ENCODE assay signal across 1 cellular context in the genomic region with DNA sequence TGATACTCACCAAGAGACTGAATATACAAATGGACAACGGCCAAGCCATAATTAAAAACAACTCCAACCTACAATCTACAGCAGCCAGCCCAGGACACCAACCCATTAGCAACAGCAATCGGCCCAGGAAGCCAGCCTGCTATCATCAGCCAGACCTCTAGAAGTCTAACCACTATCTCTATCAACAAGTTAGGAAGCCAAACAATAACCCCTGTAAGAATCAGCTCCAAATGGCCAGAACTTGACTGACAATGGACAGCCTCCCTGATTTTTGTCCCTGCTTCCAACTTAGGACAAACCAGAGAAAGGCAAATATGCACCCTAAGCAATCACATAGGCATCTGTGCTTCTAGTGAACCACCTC.
TF ChIP-seq lines count a peak whose summit lies in the region.

No MANE protein-coding gene starts in this region.

TF ChIP-seq in K562, 482 proteins besides CTCF, POLR2A, EP300 and RAD21 (continued from another document and continues in another):
- TF ChIP-seq, protein P1, sequence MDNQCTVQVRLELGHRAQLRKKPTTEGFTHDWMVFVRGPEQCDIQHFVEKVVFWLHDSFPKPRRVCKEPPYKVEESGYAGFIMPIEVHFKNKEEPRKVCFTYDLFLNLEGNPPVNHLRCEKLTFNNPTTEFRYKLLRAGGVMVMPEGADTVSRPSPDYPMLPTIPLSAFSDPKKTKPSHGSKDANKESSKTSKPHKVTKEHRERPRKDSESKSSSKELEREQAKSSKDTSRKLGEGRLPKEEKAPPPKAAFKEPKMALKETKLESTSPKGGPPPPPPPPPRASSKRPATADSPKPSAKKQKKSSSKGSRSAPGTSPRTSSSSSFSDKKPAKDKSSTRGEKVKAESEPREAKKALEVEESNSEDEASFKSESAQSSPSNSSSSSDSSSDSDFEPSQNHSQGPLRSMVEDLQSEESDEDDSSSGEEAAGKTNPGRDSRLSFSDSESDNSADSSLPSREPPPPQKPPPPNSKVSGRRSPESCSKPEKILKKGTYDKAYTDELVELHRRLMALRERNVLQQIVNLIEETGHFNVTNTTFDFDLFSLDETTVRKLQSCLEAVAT (IDR thresholded peaks at IDR 0.05) = peak; percentile 15 to 44; a peak in 1 of 4 replicates
- no peak for TF ChIP-seq NR4A1 (CRISPR knock-in tag; IDR thresholded peaks at IDR 0.05)
- peak; percentile 65; the same call in 1 of the 2 replicates for TF ChIP-seq NR4A1 (tag; IDR thresholded peaks at IDR 0.05)
- no peak for TF ChIP-seq AFF1 (IDR thresholded peaks at IDR 0.05; ENCODE audit: low read depth in 1 of 2, partially characterized antibody in 2 of 2)
- no peak for TF ChIP-seq ZC3H8 (IDR thresholded peaks at IDR 0.05)
- peak; percentile 90 for TF ChIP-seq POLR2AphosphoS5 (IDR thresholded peaks at IDR 0.05; ENCODE audit: control insufficient read depth, insufficient read depth, low read depth, low read length)
- peak; percentile 82 for TF ChIP-seq ZEB2 (IDR thresholded peaks at IDR 0.05)
- TF ChIP-seq HSF4 (CRISPR knock-in tag; IDR thresholded peaks at IDR 0.05; ENCODE audit: borderline replicate concordance) = peak; percentile 54; the same call in 1 of the 2 replicates
- TF ChIP-seq RBM17 (IDR thresholded peaks at IDR 0.05; ENCODE audit: borderline replicate concordance, low read depth, low read length) = no peak
- TF ChIP-seq ZNF445 (CRISPR knock-in tag; IDR thresholded peaks at IDR 0.05; ENCODE audit: low read depth) = peak; percentile 7; the same call in 1 of the 2 replicates
- no peak for TF ChIP-seq NEUROD1 (IDR thresholded peaks at IDR 0.05; ENCODE audit: borderline replicate concordance, low read depth, low read length, partially characterized antibody)
- no peak for TF ChIP-seq KDM1A (IDR thresholded peaks at IDR 0.05)
- no peak; a peak in 1 of 4 replicates for TF ChIP-seq FOXA3 (CRISPR knock-in tag; conservative IDR thresholded peaks at IDR 0.05 in 1 of 2, IDR thresholded peaks at IDR 0.05 in 1 of 2)
- TF ChIP-seq, protein P2, sequence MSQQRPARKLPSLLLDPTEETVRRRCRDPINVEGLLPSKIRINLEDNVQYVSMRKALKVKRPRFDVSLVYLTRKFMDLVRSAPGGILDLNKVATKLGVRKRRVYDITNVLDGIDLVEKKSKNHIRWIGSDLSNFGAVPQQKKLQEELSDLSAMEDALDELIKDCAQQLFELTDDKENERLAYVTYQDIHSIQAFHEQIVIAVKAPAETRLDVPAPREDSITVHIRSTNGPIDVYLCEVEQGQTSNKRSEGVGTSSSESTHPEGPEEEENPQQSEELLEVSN (IDR thresholded peaks at IDR 0.05; ENCODE audit: borderline replicate concordance in 1 of 2, extremely low read depth in 1 of 2, insufficient read depth in 1 of 2, insufficient read length in 1 of 2, low read depth in 1 of 2, low read length in 1 of 2, poor library complexity in 1 of 2, severe bottlenecking in 1 of 2) = no peak
- no peak for TF ChIP-seq NCOA2 (IDR thresholded peaks at IDR 0.05; ENCODE audit: partially characterized antibody in 2 of 2)
- TF ChIP-seq MTA2 (IDR thresholded peaks at IDR 0.05; ENCODE audit: low read depth) = peak; percentile 77; the same call in 1 of the 2 replicates
- 0 out of 2 replicates have a peak, but pooled peaks have one; percentile 8 for TF ChIP-seq CTBP1 (IDR thresholded peaks at IDR 0.05; ENCODE audit: borderline replicate concordance)
- no peak for TF ChIP-seq THRAP3 (IDR thresholded peaks at IDR 0.05; ENCODE audit: borderline replicate concordance)
- TF ChIP-seq TCF3 (CRISPR knock-in tag; IDR thresholded peaks at IDR 0.05) = peak; percentile 78
- TF ChIP-seq SMC3 (conservative IDR thresholded peaks at IDR 0.05; ENCODE audit: insufficient read depth, low read depth, low read length) = 0 out of 2 replicates have a peak, but pooled peaks have one; percentile 16
- no peak for TF ChIP-seq UBTF (IDR thresholded peaks at IDR 0.05; ENCODE audit: borderline replicate concordance in 1 of 2, low read depth in 2 of 2, low read length in 2 of 2)
- TF ChIP-seq, protein P3, sequence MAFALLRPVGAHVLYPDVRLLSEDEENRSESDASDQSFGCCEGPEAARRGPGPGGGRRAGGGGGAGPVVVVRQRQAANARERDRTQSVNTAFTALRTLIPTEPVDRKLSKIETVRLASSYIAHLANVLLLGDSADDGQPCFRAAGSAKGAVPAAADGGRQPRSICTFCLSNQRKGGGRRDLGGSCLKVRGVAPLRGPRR (CRISPR knock-in tag; IDR thresholded peaks at IDR 0.05) = no peak
- peak; percentile 70; the same call in 1 of the 2 replicates for TF ChIP-seq HDAC8 (tag; IDR thresholded peaks at IDR 0.05)
- TF ChIP-seq CBFA2T2 (conservative IDR thresholded peaks at IDR 0.05) = peak; percentile 94
- TF ChIP-seq NFIC (IDR thresholded peaks at IDR 0.05) = peak; percentile 62
- TF ChIP-seq, protein P4, sequence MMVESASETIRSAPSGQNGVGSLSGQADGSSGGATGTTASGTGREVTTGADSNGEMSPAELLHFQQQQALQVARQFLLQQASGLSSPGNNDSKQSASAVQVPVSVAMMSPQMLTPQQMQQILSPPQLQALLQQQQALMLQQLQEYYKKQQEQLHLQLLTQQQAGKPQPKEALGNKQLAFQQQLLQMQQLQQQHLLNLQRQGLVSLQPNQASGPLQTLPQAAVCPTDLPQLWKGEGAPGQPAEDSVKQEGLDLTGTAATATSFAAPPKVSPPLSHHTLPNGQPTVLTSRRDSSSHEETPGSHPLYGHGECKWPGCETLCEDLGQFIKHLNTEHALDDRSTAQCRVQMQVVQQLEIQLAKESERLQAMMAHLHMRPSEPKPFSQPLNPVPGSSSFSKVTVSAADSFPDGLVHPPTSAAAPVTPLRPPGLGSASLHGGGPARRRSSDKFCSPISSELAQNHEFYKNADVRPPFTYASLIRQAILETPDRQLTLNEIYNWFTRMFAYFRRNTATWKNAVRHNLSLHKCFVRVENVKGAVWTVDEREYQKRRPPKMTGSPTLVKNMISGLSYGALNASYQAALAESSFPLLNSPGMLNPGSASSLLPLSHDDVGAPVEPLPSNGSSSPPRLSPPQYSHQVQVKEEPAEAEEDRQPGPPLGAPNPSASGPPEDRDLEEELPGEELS (CRISPR knock-in tag; IDR thresholded peaks at IDR 0.05; ENCODE audit: borderline replicate concordance) = no peak
- peak in 1 of 2 experiments; percentile 92; a peak in 2 of 3 replicates for TF ChIP-seq CBX3 (IDR thresholded peaks at IDR 0.05; ENCODE audit: borderline replicate concordance in 1 of 2, low read length in 2 of 2)
- TF ChIP-seq GTF2A2 (tag; IDR thresholded peaks at IDR 0.05) = peak; percentile 61
- TF ChIP-seq TBL1XR1 (IDR thresholded peaks at IDR 0.05; ENCODE audit: low read length in 2 of 2) = peak in 1 of 2 experiments; percentile 81; a peak in 1 of 4 replicates
- peak; percentile 10; the same call in 1 of the 2 replicates for TF ChIP-seq ZNF583 (CRISPR knock-in tag; IDR thresholded peaks at IDR 0.05)
- no peak for TF ChIP-seq SIRT6 (IDR thresholded peaks at IDR 0.05; ENCODE audit: low read depth, low read length)
- peak; percentile 98 for TF ChIP-seq TRIM28 (IDR thresholded peaks at IDR 0.05)
- TF ChIP-seq PHB2 (IDR thresholded peaks at IDR 0.05; ENCODE audit: low read depth) = peak; percentile 58
- 0 out of 2 replicates have a peak, but pooled peaks have one; percentile 28 for TF ChIP-seq MXI1 (IDR thresholded peaks at IDR 0.05; ENCODE audit: low read depth, low read length)
- peak; percentile 1 for TF ChIP-seq KDM5B (IDR thresholded peaks at IDR 0.05; ENCODE audit: insufficient replicate concordance, low read depth, low read length)
- TF ChIP-seq ZNF280A (IDR thresholded peaks at IDR 0.05; ENCODE audit: low read depth, partially characterized antibody) = peak; percentile 98
- TF ChIP-seq NFRKB (IDR thresholded peaks at IDR 0.05; ENCODE audit: low read depth) = peak; percentile 81; the same call in 1 of the 2 replicates
- peak; percentile 88 for TF ChIP-seq TAL1 (IDR thresholded peaks at IDR 0.05)
- no peak for TF ChIP-seq HMBOX1 (IDR thresholded peaks at IDR 0.05)
- TF ChIP-seq ZMIZ1 (IDR thresholded peaks at IDR 0.05; ENCODE audit: low read depth in 2 of 2, low read length in 2 of 2) = peak in 1 of 2 experiments; percentile 77; a peak in 2 of 4 replicates
- 0 out of 2 replicates have a peak, but pooled peaks have one; percentile 6 for TF ChIP-seq ETV1 (tag; conservative IDR thresholded peaks at IDR 0.05; ENCODE audit: low read depth)
- TF ChIP-seq ZNF274 (IDR thresholded peaks at IDR 0.05; ENCODE audit: borderline replicate concordance, low read depth, low read length) = peak; percentile 45; the same call in 1 of the 2 replicates
- TF ChIP-seq NCOR1 (IDR thresholded peaks at IDR 0.05) = peak; percentile 86
- peak in 1 of 2 experiments; percentile 72; a peak in 2 of 4 replicates for TF ChIP-seq RCOR1 (IDR thresholded peaks at IDR 0.05; ENCODE audit: borderline replicate concordance in 1 of 2, low read depth in 2 of 2, low read length in 2 of 2)
